Comparison of ENCODE assay signal across 9 cellular contexts in the genomic region with DNA sequence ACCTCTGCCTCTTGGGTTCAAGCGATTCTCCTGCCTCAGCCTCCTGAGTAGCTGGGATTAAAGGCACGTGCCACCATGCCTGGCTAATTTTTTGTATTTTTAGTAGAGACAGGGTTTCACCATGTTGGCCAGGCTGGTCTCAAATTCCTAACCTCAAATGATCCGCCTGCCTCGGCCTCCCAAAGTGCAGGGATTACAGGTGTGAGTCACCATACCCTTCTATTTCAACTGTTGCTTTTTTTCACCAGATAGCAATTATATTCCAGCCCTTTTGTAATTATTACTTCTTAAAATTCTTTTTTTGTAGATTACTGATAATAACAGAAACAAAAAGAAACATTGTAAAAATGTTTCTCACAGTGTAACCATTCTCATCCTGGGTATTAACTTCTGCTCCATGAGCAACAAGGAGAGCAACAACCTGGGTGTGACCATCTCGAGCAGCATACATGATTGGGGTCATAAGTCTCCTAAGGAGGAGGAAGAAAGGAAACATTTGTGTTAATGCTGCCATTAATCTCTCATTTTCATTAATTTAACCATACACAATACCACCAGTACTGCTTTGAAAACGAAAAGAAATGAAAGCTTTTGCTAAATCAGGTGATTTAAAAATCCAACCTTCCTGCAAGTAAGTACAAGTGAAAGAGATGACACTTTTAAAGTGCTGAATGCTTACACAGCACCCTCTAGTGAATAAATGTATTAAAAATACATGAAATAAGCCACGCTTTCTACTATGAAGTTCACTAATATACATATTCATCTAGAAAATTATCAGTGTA. TPM values are rescaled to one million over a fixed set of nuclear protein-coding genes. Genes with fewer than 3 reads are reported as not detected.
A peak's percentile ranks its signal among the peaks of the same experiment; 100 is the strongest.
DNase-seq lines count a peak whose midpoint lies in the region; ATAC-seq and TF ChIP-seq lines count a peak whose summit lies in the region.
"Had no signal": no experiment of that assay in that cellular context is flagged by ENCODE, and none has a peak within 500 bp of the region (broad histone marks: within the 10 kb centered on the region; RNA-seq: fewer than 3 reads in every experiment).

No MANE protein-coding gene starts in this region.

- no peaks in the 10 kb centered on the region for H3K36me3 Mint-ChIP-seq in T-helper 2 cell treated with Interferon-gamma antibody and Interleukin-4, amounts not matched to agents 5 μg/mL and 100 μg/mL, for 36 hours (ENCODE audit: low read depth)

- H3K4me1 ChIP-seq in Peyer's patch = no peaks in the 10 kb centered on the region

- ATAC-seq in HG02970 (IDR thresholded peaks at IDR 0.05; ENCODE audit: low FRiP score, unreplicated experiment) = peak; percentile 53

- peaks cover 3% of the 10 kb centered on the region for H3K9me3 Mint-ChIP-seq in T-helper 2 cell treated with Interferon-gamma antibody and Interleukin-4, amounts not matched to agents 5 μg/mL and 100 μg/mL, for 36 hours

- TF ChIP-seq POLR2A in Peyer's patch (IDR thresholded peaks at IDR 0.05) = no peak

- H3K27ac ChIP-seq in Peyer's patch = no peak overlapping the region

- no peaks in the 10 kb centered on the region for H3K27me3 Mint-ChIP-seq in T-helper 2 cell treated with Interferon-gamma antibody and Interleukin-4, amounts not matched to agents 5 μg/mL and 100 μg/mL, for 36 hours (ENCODE audit: low read depth)

- H3K36me3 ChIP-seq in Peyer's patch = no peaks in the 10 kb centered on the region

- H3K9me3 ChIP-seq in Peyer's patch = no peaks in the 10 kb centered on the region

- no peak overlapping the region for H3K27ac Mint-ChIP-seq in T-helper 2 cell treated with Interferon-gamma antibody and Interleukin-4, amounts not matched to agents 5 μg/mL and 100 μg/mL, for 36 hours

- no peak overlapping the region for H3K4me3 ChIP-seq in Peyer's patch

- DNase-seq in NCI-H510A treated with DMSO at 0.1 percent for 48 hours (lab: John Stamatoyannopoulos, UW) (peak; percentile 2), NCI-H510A (lab: John Stamatoyannopoulos, UW) (no peak), Peyer's patch (no peak), glomerular visceral epithelial cell (ENCODE audit: extremely low spot score) (peak; percentile 13), nucleus accumbens (lab: John Stamatoyannopoulos, UW) (no peak)
- DNase-seq in T-helper 2 cell treated with Interferon-gamma antibody and Interleukin-4, amounts not matched to agents 5 μg/mL and 100 μg/mL, for 36 hours (ENCODE audit: low spot score) = no peak
- no peak for DNase-seq in stimulated activated CD8-positive, alpha-beta memory T cell treated with anti-CD3 and anti-CD28 coated beads, Interleukin-4, amount 100 ng/mL, for 48 hours

- H3K27me3 ChIP-seq in Peyer's patch = no peaks in the 10 kb centered on the region

- no peaks in the 10 kb centered on the region for H3K4me1 Mint-ChIP-seq in T-helper 2 cell treated with Interferon-gamma antibody and Interleukin-4, amounts not matched to agents 5 μg/mL and 100 μg/mL, for 36 hours (ENCODE audit: low read depth)

- no peak overlapping the region for H3K4me3 Mint-ChIP-seq in T-helper 2 cell treated with Interferon-gamma antibody and Interleukin-4, amounts not matched to agents 5 μg/mL and 100 μg/mL, for 36 hours

- peak in 4 of 6 experiments; percentile 16 to 53 (median 46) for TF ChIP-seq CTCF in Peyer's patch (IDR thresholded peaks at IDR 0.05)

RNA-seq across cellular contexts. Expression of a gene that starts 41.8 kb away (rescaled TPM):
- total RNA-seq in Peyer's patch = not detected
- total RNA-seq: Daoy had no signal

Comparison
In these comparisons a context has a peak if more than half of its experiments do, and no peak if none do; other contexts are left out.
1. DNase-seq: peak in NCI-H510A treated with DMSO at 0.1 percent for 48 hours (single experiment) and glomerular visceral epithelial cell (single experiment); none in NCI-H510A (single experiment), Peyer's patch (0 of 3), T-helper 2 cell treated with Interferon-gamma antibody and Interleukin-4, amounts not matched to agents 5 μg/mL and 100 μg/mL, for 36 hours (single experiment), stimulated activated CD8-positive, alpha-beta memory T cell treated with anti-CD3 and anti-CD28 coated beads, Interleukin-4, amount 100 ng/mL, for 48 hours (single experiment) and nucleus accumbens (0 of 56).